In genomic region chr2:234828382-234829073, GRCh38 we compare ENCODE assay signal across 26 cellular contexts.
"Had no signal": no experiment of that assay in that cellular context is flagged by ENCODE, and none has a peak within 500 bp of the region (broad histone marks: within the 10 kb centered on the region; RNA-seq: fewer than 3 reads in every experiment).

No MANE protein-coding gene starts in this region.

- H3K4me3 ChIP-seq: prostate gland, right atrium auricular region, stomach, suprapubic skin, transverse colon had no signal

- H3K4me1 Mint-ChIP-seq: activated CD4-positive, alpha-beta T cell treated with anti-CD3 and anti-CD28 coated beads, Interleukin-2, amount 10 ng/mL, durations not matched to agents 7 days and 5 days; activated CD8-positive, alpha-beta memory T cell treated with anti-CD3 and anti-CD28 coated beads, Interleukin-2, amount 10 ng/mL, durations not matched to agents 7 days and 5 days; activated naive CD4-positive, alpha-beta T cell treated with anti-CD3 and anti-CD28 coated beads, Interleukin-2, amount 10 ng/mL, durations not matched to agents 7 days and 5 days; natural killer cell; stimulated activated memory B cell treated with anti-CD40 and anti-IgM and Interleukin-4, amounts not matched to agents 10 μg/mL and 1 μg/mL and 100 μg/mL, for 72 hours had no signal

- H3K4me3 Mint-ChIP-seq: activated CD4-positive, alpha-beta T cell treated with anti-CD3 and anti-CD28 coated beads, Interleukin-2, amount 10 ng/mL, durations not matched to agents 7 days and 5 days; activated CD8-positive, alpha-beta memory T cell treated with anti-CD3 and anti-CD28 coated beads, Interleukin-2, amount 10 ng/mL, durations not matched to agents 7 days and 5 days; activated CD8-positive, alpha-beta T cell treated with anti-CD3 and anti-CD28 coated beads for 36 hours; activated naive CD4-positive, alpha-beta T cell treated with anti-CD3 and anti-CD28 coated beads, Interleukin-2, amount 10 ng/mL, durations not matched to agents 7 days and 5 days; natural killer cell; stimulated activated memory B cell treated with anti-CD40 and anti-IgM and Interleukin-4, amounts not matched to agents 10 μg/mL and 1 μg/mL and 100 μg/mL, for 72 hours had no signal

- H3K9me3 ChIP-seq: prostate gland, right atrium auricular region, stomach, suprapubic skin, transverse colon had no signal

- ATAC-seq: activated CD8-positive, alpha-beta memory T cell treated with anti-CD3 and anti-CD28 coated beads, Interleukin-2, amount 10 ng/mL, durations not matched to agents 7 days and 5 days; activated CD8-positive, alpha-beta T cell treated with anti-CD3 and anti-CD28 coated beads for 36 hours; left ventricle myocardium superior; natural killer cell; stimulated activated memory B cell treated with anti-CD40 and anti-IgM and Interleukin-4, amounts not matched to agents 10 μg/mL and 1 μg/mL and 100 μg/mL, for 72 hours had no signal

- H3K36me3 Mint-ChIP-seq: activated CD8-positive, alpha-beta memory T cell treated with anti-CD3 and anti-CD28 coated beads, Interleukin-2, amount 10 ng/mL, durations not matched to agents 7 days and 5 days; activated naive CD4-positive, alpha-beta T cell treated with anti-CD3 and anti-CD28 coated beads, Interleukin-2, amount 10 ng/mL, durations not matched to agents 7 days and 5 days; natural killer cell; stimulated activated memory B cell treated with anti-CD40 and anti-IgM and Interleukin-4, amounts not matched to agents 10 μg/mL and 1 μg/mL and 100 μg/mL, for 72 hours had no signal

- H3K27ac ChIP-seq: prostate gland, right atrium auricular region, suprapubic skin, transverse colon, WERI-Rb-1 had no signal

- H3K36me3 ChIP-seq: prostate gland, right atrium auricular region, stomach, suprapubic skin, transverse colon, WERI-Rb-1 had no signal

- H3K9me3 Mint-ChIP-seq: activated CD4-positive, alpha-beta T cell treated with anti-CD3 and anti-CD28 coated beads, Interleukin-2, amount 10 ng/mL, durations not matched to agents 7 days and 5 days; activated CD8-positive, alpha-beta T cell treated with anti-CD3 and anti-CD28 coated beads for 36 hours; activated naive CD4-positive, alpha-beta T cell treated with anti-CD3 and anti-CD28 coated beads, Interleukin-2, amount 10 ng/mL, durations not matched to agents 7 days and 5 days; natural killer cell; stimulated activated memory B cell treated with anti-CD40 and anti-IgM and Interleukin-4, amounts not matched to agents 10 μg/mL and 1 μg/mL and 100 μg/mL, for 72 hours had no signal

- DNase-seq: activated CD4-positive, alpha-beta T cell treated with anti-CD3 and anti-CD28 coated beads, Interleukin-2, amount 10 ng/mL, durations not matched to agents 7 days and 5 days; activated CD4-positive, CD25-positive, alpha-beta regulatory T cell treated with anti-CD3 and anti-CD28 coated beads, Interleukin-2, amount 50 U/mL, for 72 hours; activated CD8-positive, alpha-beta memory T cell treated with anti-CD3 and anti-CD28 coated beads, Interleukin-2, amount 10 ng/mL, durations not matched to agents 7 days and 5 days; activated CD8-positive, alpha-beta T cell treated with anti-CD3 and anti-CD28 coated beads for 36 hours; activated effector memory CD4-positive, alpha-beta T cell treated with anti-CD3 and anti-CD28 coated beads, Interleukin-2, amount 50 U/mL, for 16 hours; activated naive CD4-positive, alpha-beta T cell treated with anti-CD3 and anti-CD28 coated beads, Interleukin-2, amount 10 ng/mL, durations not matched to agents 7 days and 5 days; activated T-cell treated with anti-CD3 and anti-CD28 coated beads for 4 hours; anterior cingulate cortex; central memory CD4-positive, alpha-beta T cell; dermis blood vessel endothelial cell; effector CD8-positive, alpha-beta T cell; erythroblast; glutamatergic neuron; hippocampal formation; left ventricle myocardium superior; mammary epithelial cell; midbrain; natural killer cell; stimulated activated CD4-positive, alpha-beta T cell treated with anti-CD3 and anti-CD28 coated beads, Interleukin-2, amount 100 ng/mL, for 24 hours; stomach; transverse colon; WERI-Rb-1 had no signal

- H3K27me3 ChIP-seq: right atrium auricular region, stomach, suprapubic skin, transverse colon had no signal

- H3K27ac Mint-ChIP-seq: activated CD4-positive, alpha-beta T cell treated with anti-CD3 and anti-CD28 coated beads, Interleukin-2, amount 10 ng/mL, durations not matched to agents 7 days and 5 days; activated CD8-positive, alpha-beta memory T cell treated with anti-CD3 and anti-CD28 coated beads, Interleukin-2, amount 10 ng/mL, durations not matched to agents 7 days and 5 days; activated CD8-positive, alpha-beta T cell treated with anti-CD3 and anti-CD28 coated beads for 36 hours; activated naive CD4-positive, alpha-beta T cell treated with anti-CD3 and anti-CD28 coated beads, Interleukin-2, amount 10 ng/mL, durations not matched to agents 7 days and 5 days; natural killer cell; stimulated activated memory B cell treated with anti-CD40 and anti-IgM and Interleukin-4, amounts not matched to agents 10 μg/mL and 1 μg/mL and 100 μg/mL, for 72 hours had no signal

- H3K27me3 Mint-ChIP-seq: activated CD4-positive, alpha-beta T cell treated with anti-CD3 and anti-CD28 coated beads, Interleukin-2, amount 10 ng/mL, durations not matched to agents 7 days and 5 days; activated CD8-positive, alpha-beta memory T cell treated with anti-CD3 and anti-CD28 coated beads, Interleukin-2, amount 10 ng/mL, durations not matched to agents 7 days and 5 days; stimulated activated memory B cell treated with anti-CD40 and anti-IgM and Interleukin-4, amounts not matched to agents 10 μg/mL and 1 μg/mL and 100 μg/mL, for 72 hours had no signal

- H3K4me1 ChIP-seq: prostate gland, right atrium auricular region, transverse colon had no signal
